ENCODE assay signal across 8 cellular contexts in the genomic region with DNA sequence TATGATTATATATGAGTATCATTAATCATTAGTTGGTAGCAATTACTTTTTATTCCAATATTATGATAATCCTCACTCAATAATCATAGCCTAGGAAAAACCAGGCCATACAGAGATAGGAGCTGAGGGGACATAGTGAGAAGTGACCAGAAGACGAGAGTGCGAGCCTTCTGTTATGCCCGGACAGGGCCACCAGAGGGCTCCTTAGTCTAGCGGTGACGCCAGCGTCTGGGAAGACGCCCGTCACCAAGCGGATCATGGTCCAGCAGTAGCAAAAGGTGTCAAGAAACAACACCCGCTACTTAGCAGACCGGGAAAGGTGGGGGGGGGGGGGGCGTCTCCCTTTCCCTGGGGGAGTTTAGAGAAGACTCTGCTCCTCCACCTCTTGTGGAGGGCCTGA. TPM values are rescaled to one million over a fixed set of nuclear protein-coding genes. Genes with fewer than 3 reads are reported as not detected.
DNase-seq lines count a peak whose midpoint lies in the region; TF ChIP-seq lines count a peak whose summit lies in the region.
"Not testable (repeated sequence)": the region's sequence is repeated elsewhere in the genome, so short reads cannot be mapped to it uniquely, and the experiment has no call there.

No MANE protein-coding gene starts in this region.

- peak; percentile 29 to 57 (median 45) for TF ChIP-seq CTCF in adrenal gland (IDR thresholded peaks at IDR 0.05)
- peak; percentile 59 for TF ChIP-seq CTCF in fibroblast of the aortic adventitia (IDR thresholded peaks at IDR 0.05; ENCODE audit: insufficient read depth, low read length)

- H3K79me2 ChIP-seq in mesendoderm (ENCODE audit: control insufficient read depth, insufficient read depth, low read length): not testable (repeated sequence)

- not testable (repeated sequence) for H2BK15ac ChIP-seq in mesendoderm (replicated peaks; ENCODE audit: low read depth)

- H4K5ac ChIP-seq in mesendoderm (ENCODE audit: low read length): not testable (repeated sequence)

- H3K56ac ChIP-seq in mesendoderm (ENCODE audit: low read length): not testable (repeated sequence)

- DNase-seq in ELR (ENCODE audit: low read depth): peak; percentile 51
- DNase-seq in NCI-H460 (ENCODE audit: extremely low read depth, low read depth): peak; percentile 24
- DNase-seq in activated CD4-positive, alpha-beta T cell treated with anti-CD3 and anti-CD28 coated beads for 4 hours: peak; percentile 14 to 32
- DNase-seq in adrenal gland: peak; percentile 26 to 85 (median 57)
- DNase-seq in fibroblast of the aortic adventitia (ENCODE audit: low read depth): not testable (repeated sequence)
- peak; percentile 28 for DNase-seq in mesendoderm
- DNase-seq in stimulated activated CD4-positive, alpha-beta T cell treated with anti-CD3 and anti-CD28 coated beads, Interleukin-1b, Interleukin-23, amount 100 ng/mL, for 1 hour (ENCODE audit: low read depth in 2 of 2): peak; percentile 2 to 30
- DNase-seq in ureter (ENCODE audit: low spot score): peak; percentile 58

- H3K23ac ChIP-seq in mesendoderm (ENCODE audit: low read length): not testable (repeated sequence)

- not testable (repeated sequence) for H3K79me1 ChIP-seq in mesendoderm (ENCODE audit: low read length)

- H2BK5ac ChIP-seq in mesendoderm (ENCODE audit: low read length): not testable (repeated sequence)

- H3K9me3 ChIP-seq in adrenal gland (replicated peaks in 1 of 3): not testable (repeated sequence)

- H3K36me3 ChIP-seq in adrenal gland (replicated peaks in 1 of 2); mesendoderm (ENCODE audit: control insufficient read depth, insufficient read depth, low read length): not testable (repeated sequence)

- not testable (repeated sequence) for H3K4me1 ChIP-seq in adrenal gland (replicated peaks in 1 of 2); mesendoderm (ENCODE audit: control insufficient read depth, low read depth, low read length)

- WGBS in adrenal gland, 4 donors: 0 to 3% (median 1%) methylated on average over 1 to 12 of the region's 12 CpGs
- no CpG with 5 or more reads among the region's 12 CpGs for WGBS in mesendoderm (ENCODE audit: extremely low coverage, insufficient coverage, low lambda C conversion rate)

- not testable (repeated sequence) for H3K4me3 ChIP-seq in adrenal gland; fibroblast of the aortic adventitia (ENCODE audit: low read depth, low read length); mesendoderm (ENCODE audit: low read length)

- not testable (repeated sequence) for H3K18ac ChIP-seq in mesendoderm (ENCODE audit: low read length)

- not testable (repeated sequence) for H3K27me3 ChIP-seq in adrenal gland; mesendoderm (ENCODE audit: insufficient read depth, low read length, poor library complexity)

- not testable (repeated sequence) for TF ChIP-seq POLR2A in adrenal gland (IDR thresholded peaks at IDR 0.05)

- not testable (repeated sequence) for H3K27ac ChIP-seq in adrenal gland; mesendoderm (ENCODE audit: low read depth, low read length)

- intact Hi-C loops in adrenal gland (cut with DNase I): not testable (repeated sequence)

- H4K8ac ChIP-seq in mesendoderm (ENCODE audit: low read depth, low read length): not testable (repeated sequence)

- not testable (repeated sequence) for H3K9ac ChIP-seq in mesendoderm (ENCODE audit: low read length)

- not testable (repeated sequence) for H3K4me2 ChIP-seq in mesendoderm (ENCODE audit: low read length)

- not testable (repeated sequence) for H2AK5ac ChIP-seq in mesendoderm (ENCODE audit: low read length)

- not testable (repeated sequence) for H3K4ac ChIP-seq in mesendoderm (ENCODE audit: low read depth, low read length)

- H2BK120ac ChIP-seq in mesendoderm (ENCODE audit: low read depth, low read length): not testable (repeated sequence)

RNA-seq across cellular contexts. Expression of a gene that starts 14.4 kb away (rescaled TPM):
- 1.3 and 2.0 TPM in 2 replicates for total RNA-seq in NCI-H460 (2014; rRNA removed; shearing (Covaris generic))
- 0.28 and 0.66 TPM in 2 replicates for polyA plus RNA-seq in NCI-H460 (2014; cell fraction: nucleus; rRNA removed)
- total RNA-seq in adrenal gland (1 to 10 TPM; 1.4 to 3.7 (median 2.2) TPM), fibroblast of the aortic adventitia (ENCODE audit: low replicate concordance) (4.9 and 7.3 TPM in 2 replicates), ureter (5.3 TPM)
- under 1 TPM in 2 of 3 donors, not detected in 1; 0.32 to 0.73 TPM for polyA plus RNA-seq in adrenal gland
- polyA plus RNA-seq in mesendoderm (2013, experiment 1 of 2): 2.5 TPM
- 2.5 TPM for polyA plus RNA-seq in mesendoderm (2013, experiment 2 of 2)

RNA-seq across cellular contexts. Expression of a gene that starts 27.3 kb away (rescaled TPM):
- 6.5 and 7.6 TPM in 2 replicates for total RNA-seq in NCI-H460 (2014; rRNA removed; shearing (Covaris generic))
- 2.4 and 2.6 TPM in 2 replicates for polyA plus RNA-seq in NCI-H460 (2014; cell fraction: nucleus; rRNA removed)
- total RNA-seq in adrenal gland (1 to 10 TPM; 1.8 to 9.3 (median 5.6) TPM), fibroblast of the aortic adventitia (ENCODE audit: low replicate concordance) (3.0 and 6.9 TPM in 2 replicates), ureter (4.5 TPM)
- 1 to 10 TPM; 2.1 to 5.8 (median 2.8) TPM for polyA plus RNA-seq in adrenal gland
- 0.73 TPM for polyA plus RNA-seq in mesendoderm (2013, experiment 1 of 2)
- 0.62 TPM for polyA plus RNA-seq in mesendoderm (2013, experiment 2 of 2)

RNA-seq across cellular contexts. Expression of a gene that starts 33.2 kb away (rescaled TPM):
- total RNA-seq in NCI-H460 (2014; rRNA removed; shearing (Covaris generic)): 7.0 and 10.3 TPM in 2 replicates
- polyA plus RNA-seq in NCI-H460 (2014; cell fraction: nucleus; rRNA removed): 20.3 and 24.0 TPM in 2 replicates
- 10 to 100 TPM in 5 of 8 donors, 1 to 10 TPM in 3; 4.6 to 20.5 (median 13.4) TPM for total RNA-seq in adrenal gland
- 10 to 100 TPM in 2 of 3 donors, 1 to 10 TPM in 1; 8.3 to 26.1 (median 11.7) TPM for polyA plus RNA-seq in adrenal gland
- 12.4 and 16.1 TPM in 2 replicates for total RNA-seq in fibroblast of the aortic adventitia (ENCODE audit: low replicate concordance)
- polyA plus RNA-seq in mesendoderm (2013, experiment 1 of 2): 5.6 TPM
- 6.2 TPM for polyA plus RNA-seq in mesendoderm (2013, experiment 2 of 2)
- 33.3 TPM for total RNA-seq in ureter
